Comparison of ENCODE assay signal across 23 cellular contexts in genomic region chr5:78253201-78253600, GRCh38. TPM values are rescaled to one million over a fixed set of nuclear protein-coding genes. Genes with fewer than 3 reads are reported as not detected.
A peak's percentile ranks its signal among the peaks of the same experiment; 100 is the strongest.
DNase-seq lines count a peak whose midpoint lies in the region; FAIRE-seq and TF ChIP-seq lines count a peak whose summit lies in the region.
"Had no signal": no experiment of that assay in that cellular context is flagged by ENCODE, and none has a peak within 500 bp of the region (broad histone marks: within the 10 kb centered on the region; RNA-seq: fewer than 3 reads in every experiment).

No MANE protein-coding gene starts in this region.

- TF ChIP-seq CTCF in AG10803 (conservative IDR thresholded peaks at IDR 0.05; ENCODE audit: low read length) (no peak), choroid plexus epithelial cell (conservative IDR thresholded peaks at IDR 0.05; ENCODE audit: low read depth, low read length) (no peak), Peyer's patch (IDR thresholded peaks at IDR 0.05) (no peak)

- H3K27ac ChIP-seq in Peyer's patch: no peak overlapping the region
- H3K27ac ChIP-seq: 22Rv1 had no signal

- H3K9me3 ChIP-seq in Peyer's patch: no peaks in the 10 kb centered on the region
- H3K9me3 ChIP-seq: HAP-1 had no signal

- FAIRE-seq in HTR-8/SVneo (lab: Jason Lieb, UNC): no peak
- FAIRE-seq: A204.1, GM12891, GM18507 had no signal

- H3K27me3 ChIP-seq in Peyer's patch: no peaks in the 10 kb centered on the region

- no peaks in the 10 kb centered on the region for H3K4me1 ChIP-seq in Peyer's patch
- H3K4me1 ChIP-seq: HAP-1 had no signal

- H3K4me3 ChIP-seq in AG10803 (ENCODE audit: low read length): no peak overlapping the region
- H3K4me3 ChIP-seq in choroid plexus epithelial cell (ENCODE audit: low read depth, low read length): no peak overlapping the region
- H3K4me3 ChIP-seq in Peyer's patch: no peak overlapping the region
- H3K4me3 ChIP-seq: GM23338, HAP-1 had no signal

- DNase-seq in AG10803 (ENCODE audit: low read depth): peak; percentile 11
- DNase-seq in amniotic epithelial cell (ENCODE audit: low read depth): peak; percentile 61
- peak; percentile 18 for DNase-seq in choroid plexus epithelial cell (ENCODE audit: low read depth)
- DNase-seq in iris pigment epithelial cell (ENCODE audit: low read depth): peak; percentile 41
- DNase-seq in Peyer's patch: no peak
- DNase-seq in NOMO-1 treated with dmso at 0.1 percent for 144 hours (lab: John Stamatoyannopoulos, UW; ENCODE audit: unreplicated experiment): no peak
- no peak for DNase-seq in HTR-8/SVneo (ENCODE audit: insufficient read length, low spot score)
- no peak for DNase-seq in Ammon's horn (ENCODE audit: low spot score)
- DNase-seq: AML-193; C1 segment of cervical spinal cord; Calu3; CD4-positive, alpha-beta memory T cell; COR-L47; DMS53; DMS79 treated with DMSO at 0.1 percent for 48 hours; GF-D8; HFFc6 had no signal

- no peak for TF ChIP-seq POLR2A in Peyer's patch (IDR thresholded peaks at IDR 0.05)

- no peaks in the 10 kb centered on the region for H3K36me3 ChIP-seq in Peyer's patch

RNA-seq across cellular contexts. Expression of gene AP3B1, which starts 41.3 kb away (rescaled TPM):
- total RNA-seq in Peyer's patch: 10 to 100 TPM; 52.6 to 74.3 (median 58.9) TPM

Comparison
In these comparisons a context has a peak if more than half of its experiments do, and no peak if none do; other contexts are left out.
1. DNase-seq: peak in AG10803 (single experiment), amniotic epithelial cell (single experiment), choroid plexus epithelial cell (single experiment) and iris pigment epithelial cell (single experiment); none in Peyer's patch (0 of 3), NOMO-1 treated with dmso at 0.1 percent for 144 hours (single experiment), HTR-8/SVneo (single experiment) and Ammon's horn (single experiment).